29 cellular contexts compared by ENCODE assay signal in genomic region chr3:173021547-173022185, GRCh38.
"Had no signal": no experiment of that assay in that cellular context is flagged by ENCODE, and none has a peak within 500 bp of the region (broad histone marks: within the 10 kb centered on the region; RNA-seq: fewer than 3 reads in every experiment).

No MANE protein-coding gene starts in this region.

- H3K27me3 ChIP-seq: ascending aorta, breast epithelium, cardiac muscle cell, dorsolateral prefrontal cortex had no signal

- H3K27ac ChIP-seq: ascending aorta, breast epithelium, cardiac muscle cell, coronary artery, dorsolateral prefrontal cortex had no signal

- H3K4me1 Mint-ChIP-seq: activated CD4-positive, alpha-beta memory T cell treated with anti-CD3 and anti-CD28 coated beads, Interleukin-2, amount 10 ng/mL, durations not matched to agents 7 days and 5 days; activated CD4-positive, alpha-beta T cell treated with anti-CD3 and anti-CD28 coated beads, Interleukin-2, amount 10 ng/mL, durations not matched to agents 7 days and 5 days; activated naive CD4-positive, alpha-beta T cell treated with anti-CD3 and anti-CD28 coated beads, Interleukin-2, amount 10 ng/mL, durations not matched to agents 7 days and 5 days; activated naive CD8-positive, alpha-beta T cell treated with anti-CD3 and anti-CD28 coated beads, Interleukin-2, amount 10 ng/mL, durations not matched to agents 7 days and 5 days; brain had no signal

- ATAC-seq: activated naive CD4-positive, alpha-beta T cell treated with anti-CD3 and anti-CD28 coated beads, Interleukin-2, amount 50 U/mL, for 72 hours; activated T-cell treated with anti-CD3 and anti-CD28 coated beads, Interleukin-2, amount 50 U/mL, for 72 hours; esophagus mucosa had no signal

- FAIRE-seq: frontal cortex had no signal

- H3K36me3 Mint-ChIP-seq: activated naive CD4-positive, alpha-beta T cell treated with anti-CD3 and anti-CD28 coated beads, Interleukin-2, amount 10 ng/mL, durations not matched to agents 7 days and 5 days; activated naive CD4-positive, alpha-beta T cell treated with anti-CD3 and anti-CD28 coated beads, Interleukin-2, amount 50 U/mL, for 72 hours; activated naive CD8-positive, alpha-beta T cell treated with anti-CD3 and anti-CD28 coated beads, Interleukin-2, amount 10 ng/mL, durations not matched to agents 7 days and 5 days; brain had no signal

- H3K27me3 Mint-ChIP-seq: activated CD4-positive, alpha-beta memory T cell treated with anti-CD3 and anti-CD28 coated beads, Interleukin-2, amount 10 ng/mL, durations not matched to agents 7 days and 5 days; activated CD4-positive, alpha-beta T cell treated with anti-CD3 and anti-CD28 coated beads, Interleukin-2, amount 10 ng/mL, durations not matched to agents 7 days and 5 days; activated naive CD4-positive, alpha-beta T cell treated with anti-CD3 and anti-CD28 coated beads, Interleukin-2, amount 10 ng/mL, durations not matched to agents 7 days and 5 days; activated naive CD8-positive, alpha-beta T cell treated with anti-CD3 and anti-CD28 coated beads, Interleukin-2, amount 10 ng/mL, durations not matched to agents 7 days and 5 days; activated T-cell treated with anti-CD3 and anti-CD28 coated beads, Interleukin-2, amount 50 U/mL, for 24 hours; brain; dendritic cell treated with granulocyte-macrophage colony-stimulating factor and Interleukin-4, amounts not matched to agents 40 ng/mL and 50 ng/mL, for 4 days had no signal

- DNase-seq: activated CD4-positive, alpha-beta memory T cell treated with anti-CD3 and anti-CD28 coated beads, Interleukin-2, amount 10 ng/mL, durations not matched to agents 7 days and 5 days; activated CD4-positive, alpha-beta T cell treated with anti-CD3 and anti-CD28 coated beads for 1 hour; activated CD4-positive, alpha-beta T cell treated with anti-CD3 and anti-CD28 coated beads for 4 hours; activated CD4-positive, alpha-beta T cell treated with anti-CD3 and anti-CD28 coated beads, Interleukin-2, amount 10 ng/mL, durations not matched to agents 7 days and 5 days; activated CD4-positive, alpha-beta T cell treated with anti-CD3 and anti-CD28 coated beads, Interleukin-2, amount 50 U/mL, for 4 hours; activated CD8-positive, alpha-beta memory T cell treated with anti-CD3 and anti-CD28 coated beads, Interleukin-2, amount 50 U/mL, for 48 hours; activated gamma-delta T cell; activated naive CD4-positive, alpha-beta T cell; activated naive CD4-positive, alpha-beta T cell treated with anti-CD3 and anti-CD28 coated beads, Interleukin-2, amount 10 ng/mL, durations not matched to agents 7 days and 5 days; activated naive CD8-positive, alpha-beta T cell treated with anti-CD3 and anti-CD28 coated beads, Interleukin-2, amount 10 ng/mL, durations not matched to agents 7 days and 5 days; activated T-cell treated with anti-CD3 and anti-CD28 coated beads for 4 hours; activated T-cell treated with anti-CD3 and anti-CD28 coated beads, Interleukin-2, amount 50 U/mL, for 24 hours; activated T-cell treated with anti-CD3 and anti-CD28 coated beads, Interleukin-2, amount 50 U/mL, for 72 hours; central memory CD4-positive, alpha-beta T cell; dorsolateral prefrontal cortex; effector memory CD4-positive, alpha-beta T cell; endodermal cell; foreskin fibroblast; head of caudate nucleus; T-helper 2 cell had no signal

- H3K4me3 Mint-ChIP-seq: activated CD4-positive, alpha-beta memory T cell treated with anti-CD3 and anti-CD28 coated beads, Interleukin-2, amount 10 ng/mL, durations not matched to agents 7 days and 5 days; activated CD4-positive, alpha-beta T cell treated with anti-CD3 and anti-CD28 coated beads, Interleukin-2, amount 10 ng/mL, durations not matched to agents 7 days and 5 days; activated naive CD4-positive, alpha-beta T cell treated with anti-CD3 and anti-CD28 coated beads, Interleukin-2, amount 10 ng/mL, durations not matched to agents 7 days and 5 days; activated naive CD8-positive, alpha-beta T cell treated with anti-CD3 and anti-CD28 coated beads, Interleukin-2, amount 10 ng/mL, durations not matched to agents 7 days and 5 days; activated T-cell treated with anti-CD3 and anti-CD28 coated beads, Interleukin-2, amount 50 U/mL, for 24 hours; activated T-cell treated with anti-CD3 and anti-CD28 coated beads, Interleukin-2, amount 50 U/mL, for 72 hours; brain; dendritic cell treated with granulocyte-macrophage colony-stimulating factor and Interleukin-4, amounts not matched to agents 40 ng/mL and 50 ng/mL, for 4 days; endodermal cell had no signal

- H3K4me1 ChIP-seq: ascending aorta, breast epithelium had no signal

- H3K27ac Mint-ChIP-seq: activated CD4-positive, alpha-beta memory T cell treated with anti-CD3 and anti-CD28 coated beads, Interleukin-2, amount 10 ng/mL, durations not matched to agents 7 days and 5 days; activated CD4-positive, alpha-beta T cell treated with anti-CD3 and anti-CD28 coated beads, Interleukin-2, amount 10 ng/mL, durations not matched to agents 7 days and 5 days; activated naive CD4-positive, alpha-beta T cell treated with anti-CD3 and anti-CD28 coated beads, Interleukin-2, amount 10 ng/mL, durations not matched to agents 7 days and 5 days; activated naive CD4-positive, alpha-beta T cell treated with anti-CD3 and anti-CD28 coated beads, Interleukin-2, amount 50 U/mL, for 72 hours; activated naive CD8-positive, alpha-beta T cell treated with anti-CD3 and anti-CD28 coated beads, Interleukin-2, amount 10 ng/mL, durations not matched to agents 7 days and 5 days; activated T-cell treated with anti-CD3 and anti-CD28 coated beads, Interleukin-2, amount 50 U/mL, for 24 hours; activated T-cell treated with anti-CD3 and anti-CD28 coated beads, Interleukin-2, amount 50 U/mL, for 72 hours; brain; dendritic cell treated with granulocyte-macrophage colony-stimulating factor and Interleukin-4, amounts not matched to agents 40 ng/mL and 50 ng/mL, for 4 days; endodermal cell had no signal

- H3K36me3 ChIP-seq: ascending aorta, breast epithelium, cardiac muscle cell had no signal

- H3K9me3 ChIP-seq: ascending aorta, breast epithelium had no signal

- H3K9me3 Mint-ChIP-seq: activated CD4-positive, alpha-beta memory T cell treated with anti-CD3 and anti-CD28 coated beads, Interleukin-2, amount 10 ng/mL, durations not matched to agents 7 days and 5 days; activated CD4-positive, alpha-beta T cell treated with anti-CD3 and anti-CD28 coated beads, Interleukin-2, amount 10 ng/mL, durations not matched to agents 7 days and 5 days; activated naive CD4-positive, alpha-beta T cell treated with anti-CD3 and anti-CD28 coated beads, Interleukin-2, amount 10 ng/mL, durations not matched to agents 7 days and 5 days; activated naive CD8-positive, alpha-beta T cell treated with anti-CD3 and anti-CD28 coated beads, Interleukin-2, amount 10 ng/mL, durations not matched to agents 7 days and 5 days; activated T-cell treated with anti-CD3 and anti-CD28 coated beads, Interleukin-2, amount 50 U/mL, for 24 hours; activated T-cell treated with anti-CD3 and anti-CD28 coated beads, Interleukin-2, amount 50 U/mL, for 72 hours; brain; dendritic cell treated with granulocyte-macrophage colony-stimulating factor and Interleukin-4, amounts not matched to agents 40 ng/mL and 50 ng/mL, for 4 days; endodermal cell had no signal

- H3K4me3 ChIP-seq: ascending aorta, breast epithelium, cardiac muscle cell, coronary artery, dorsolateral prefrontal cortex had no signal
